Comparison of ENCODE assay signal across 22 cellular contexts in the genomic region with DNA sequence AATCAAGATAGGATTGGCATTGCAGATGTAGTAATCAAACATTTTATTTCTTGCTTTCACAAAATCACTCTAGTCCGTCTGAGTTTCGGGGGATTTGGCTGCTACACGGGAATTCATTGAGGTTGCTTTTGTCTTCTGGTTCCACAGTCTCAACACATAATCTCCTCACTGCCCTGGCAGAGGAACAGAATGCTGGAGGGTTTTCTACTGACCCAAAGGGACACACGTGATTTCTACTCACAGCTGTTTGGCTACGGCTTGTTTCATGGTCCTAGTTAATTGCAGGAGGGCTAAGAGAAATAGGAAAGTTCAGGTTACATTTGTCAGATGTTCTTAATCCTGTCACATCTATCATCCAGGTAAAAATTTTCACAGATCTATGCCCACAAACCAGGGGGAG.
"Had no signal": no experiment of that assay in that cellular context is flagged by ENCODE, and none has a peak within 500 bp of the region (broad histone marks: within the 10 kb centered on the region; RNA-seq: fewer than 3 reads in every experiment).

No MANE protein-coding gene starts in this region.

- H3K9me3 ChIP-seq: colonic mucosa, esophagus muscularis mucosa, gastroesophageal sphincter, heart left ventricle, left ventricle myocardium inferior, lower lobe of right lung had no signal

- H2AFZ ChIP-seq: hepatocyte had no signal

- ATAC-seq: foreskin keratinocyte; gastroesophageal sphincter; heart left ventricle; left colon; left lobe of liver; lower lobe of right lung; mucosa of descending colon; naive thymus-derived CD4-positive, alpha-beta T cell had no signal

- H3K27me3 Mint-ChIP-seq: dendritic cell treated with granulocyte-macrophage colony-stimulating factor and Interleukin-4, amounts not matched to agents 40 ng/mL and 50 ng/mL, for 4 days; naive thymus-derived CD4-positive, alpha-beta T cell had no signal

- H3K4me1 ChIP-seq: colonic mucosa, esophagus muscularis mucosa, foreskin keratinocyte, gastroesophageal sphincter, heart left ventricle, left ventricle myocardium inferior, lower lobe of right lung had no signal

- H3K4me1 Mint-ChIP-seq: immature natural killer cell; mesothelial cell of epicardium; naive thymus-derived CD4-positive, alpha-beta T cell had no signal

- H3K36me3 ChIP-seq: colonic mucosa, esophagus muscularis mucosa, gastroesophageal sphincter, heart left ventricle, left ventricle myocardium inferior, lower lobe of right lung had no signal

- DNase-seq: colonic mucosa; cortex of kidney; effector memory CD4-positive, alpha-beta T cell; foreskin keratinocyte; heart left ventricle; hypothalamus; immature natural killer cell; islet precursor cell; kidney; kidney glomerular epithelial cell; left colon; left ventricle myocardium inferior; lower lobe of right lung; mesenchymal stem cell; mucosa of descending colon; naive thymus-derived CD4-positive, alpha-beta T cell had no signal

- H3K4me3 ChIP-seq: colonic mucosa, esophagus muscularis mucosa, gastroesophageal sphincter, heart left ventricle, hepatocyte, left ventricle myocardium inferior, lower lobe of right lung, mucosa of descending colon had no signal

- H3K79me2 ChIP-seq: hepatocyte had no signal

- H3K27ac ChIP-seq: colonic mucosa, esophagus muscularis mucosa, foreskin keratinocyte, gastroesophageal sphincter, heart left ventricle, hepatocyte, left ventricle myocardium inferior, lower lobe of right lung had no signal

- H3K27me3 ChIP-seq: colonic mucosa, esophagus muscularis mucosa, foreskin keratinocyte, gastroesophageal sphincter, heart left ventricle, hepatocyte had no signal

- H3K27ac Mint-ChIP-seq: dendritic cell treated with granulocyte-macrophage colony-stimulating factor and Interleukin-4, amounts not matched to agents 40 ng/mL and 50 ng/mL, for 4 days; immature natural killer cell; mesothelial cell of epicardium; naive thymus-derived CD4-positive, alpha-beta T cell had no signal

- H3K4me2 ChIP-seq: hepatocyte had no signal

- H3K4me3 Mint-ChIP-seq: dendritic cell treated with granulocyte-macrophage colony-stimulating factor and Interleukin-4, amounts not matched to agents 40 ng/mL and 50 ng/mL, for 4 days; immature natural killer cell; mesothelial cell of epicardium; naive thymus-derived CD4-positive, alpha-beta T cell had no signal

- H3K36me3 Mint-ChIP-seq: immature natural killer cell; mesothelial cell of epicardium; naive thymus-derived CD4-positive, alpha-beta T cell had no signal
